8 cellular contexts compared by ENCODE assay signal in the genomic region with DNA sequence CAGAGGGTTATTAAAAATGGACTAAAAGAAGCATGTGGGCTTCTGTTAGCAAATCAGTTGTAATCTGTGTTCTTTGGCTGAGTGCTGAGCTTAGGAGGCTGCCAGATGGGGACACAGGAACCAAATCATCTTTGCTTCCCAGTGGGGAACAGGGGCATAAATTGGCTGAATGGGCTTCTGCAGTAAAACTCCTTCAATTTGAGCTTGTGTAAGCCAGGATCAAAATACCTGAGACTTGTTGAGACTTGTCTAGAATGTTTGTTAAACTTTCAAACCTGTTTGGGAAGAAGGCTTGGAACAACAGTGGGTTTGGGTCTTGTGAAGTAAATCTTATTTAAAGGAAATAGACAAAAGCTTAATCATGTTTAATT. TPM values are rescaled to one million over a fixed set of nuclear protein-coding genes. Genes with fewer than 3 reads are reported as not detected.
DNase-seq lines count a peak whose midpoint lies in the region; ATAC-seq and TF ChIP-seq lines count a peak whose summit lies in the region.

No MANE protein-coding gene starts in this region.

- TF ChIP-seq EP300 in ovary (IDR thresholded peaks at IDR 0.05) = no peak

- H3K9me2 ChIP-seq in GM23248 (ENCODE audit: insufficient read depth) = no peaks in the 10 kb centered on the region

- H3K9me3 Mint-ChIP-seq in endodermal cell = no peaks in the 10 kb centered on the region

- in situ Hi-C loops in GM23248 (cut with MboI) = no loop called here

- no peaks in the 10 kb centered on the region for H4K20me1 ChIP-seq in GM23248 (ENCODE audit: insufficient read depth)

- no peak overlapping the region for H3K4me3 Mint-ChIP-seq in endodermal cell

- H3K9ac ChIP-seq in GM23248 (peak overlapping the region; percentile 62), endodermal cell (ENCODE audit: extremely low read depth, low read length, poor library complexity, severe bottlenecking) (no peak overlapping the region), skeletal muscle satellite cell (ENCODE audit: low read depth, low read length) (peak overlapping the region; percentile 72)

- no peak overlapping the region for H3K4me3 ChIP-seq in GM23248
- no peak overlapping the region for H3K4me3 ChIP-seq in endodermal cell (ENCODE audit: low read length)
- peak overlapping the region; percentile 31 for H3K4me3 ChIP-seq in skeletal muscle satellite cell (ENCODE audit: low read length)
- no peak overlapping the region for H3K4me3 ChIP-seq in ovary

- H3K27me3 Mint-ChIP-seq in endodermal cell (ENCODE audit: insufficient read depth) = no peaks in the 10 kb centered on the region

- H3K9me3 ChIP-seq in GM23248 (ENCODE audit: low read depth) = no peaks in the 10 kb centered on the region
- H3K9me3 ChIP-seq in endodermal cell (ENCODE audit: control insufficient read depth, low read length) = no peaks in the 10 kb centered on the region
- H3K9me3 ChIP-seq in skeletal muscle satellite cell (replicated peaks; ENCODE audit: low read length) = no peaks in the 10 kb centered on the region
- H3K9me3 ChIP-seq in ovary = no peaks in the 10 kb centered on the region

- peak overlapping the region; percentile 60 for H2AFZ ChIP-seq in GM23248

- peak; percentile 44 for DNase-seq in GM23248
- peak; percentile 88 for DNase-seq in NCI-H748 treated with DMSO at 0.1 percent for 48 hours (lab: John Stamatoyannopoulos, UW)
- no peak for DNase-seq in endodermal cell
- no peak for DNase-seq in ovary
- DNase-seq in nucleus accumbens (lab: John Stamatoyannopoulos, UW) = no peak

- ATAC-seq in GM21423 (IDR thresholded peaks at IDR 0.05; ENCODE audit: unreplicated experiment) = no peak
- no peak for ATAC-seq in HG02938 (IDR thresholded peaks at IDR 0.05; ENCODE audit: unreplicated experiment)

- H3K36me3 Mint-ChIP-seq in endodermal cell (ENCODE audit: low read depth) = peaks cover 16% of the 10 kb centered on the region

- H3K4me2 ChIP-seq in GM23248 (ENCODE audit: unreplicated experiment) (no peak overlapping the region), skeletal muscle satellite cell (ENCODE audit: low read length) (peak overlapping the region; percentile 72)

- H3K27me3 ChIP-seq in GM23248 (replicated peaks; ENCODE audit: insufficient read depth) (no peaks in the 10 kb centered on the region), endodermal cell (ENCODE audit: control insufficient read depth, insufficient read depth, low read length, poor library complexity, severe bottlenecking) (no peaks in the 10 kb centered on the region), skeletal muscle satellite cell (ENCODE audit: control insufficient read depth, insufficient read depth, low read length) (no peaks in the 10 kb centered on the region), ovary (no peaks in the 10 kb centered on the region)

- no peak for TF ChIP-seq POLR2A in ovary (IDR thresholded peaks at IDR 0.05)

- peaks cover 20% of the 10 kb centered on the region for H3F3A ChIP-seq in GM23248 (ENCODE audit: insufficient read depth)

- H3K27ac Mint-ChIP-seq in endodermal cell = peak overlapping the region; percentile 66

- no peaks in the 10 kb centered on the region for H3K79me2 ChIP-seq in GM23248 (ENCODE audit: insufficient read depth)

- peaks cover 40% of the 10 kb centered on the region for H3K4me1 ChIP-seq in GM23248 (ENCODE audit: insufficient read depth)
- peaks cover 7% of the 10 kb centered on the region for H3K4me1 ChIP-seq in endodermal cell (ENCODE audit: control insufficient read depth, insufficient read depth, low read length)
- peaks cover 43% of the 10 kb centered on the region for H3K4me1 ChIP-seq in skeletal muscle satellite cell (ENCODE audit: control insufficient read depth, insufficient read depth, low read length)
- H3K4me1 ChIP-seq in ovary (ENCODE audit: insufficient read depth) = no peaks in the 10 kb centered on the region

- no peak for TF ChIP-seq CTCF in endodermal cell (conservative IDR thresholded peaks at IDR 0.05)
- no peak for TF ChIP-seq CTCF in ovary (IDR thresholded peaks at IDR 0.05)

- H3K36me3 ChIP-seq in GM23248 (ENCODE audit: low read depth) (no peaks in the 10 kb centered on the region), endodermal cell (ENCODE audit: control insufficient read depth, insufficient read depth, low read length) (peaks cover 6% of the 10 kb centered on the region), skeletal muscle satellite cell (ENCODE audit: insufficient read depth, low read length) (no peaks in the 10 kb centered on the region), ovary (no peaks in the 10 kb centered on the region)

- H3K4me1 Mint-ChIP-seq in endodermal cell = peaks cover 60% of the 10 kb centered on the region

- intact Hi-C loops in ovary (cut with DNase I) = no loop called here

- H3K27ac ChIP-seq in GM23248 (peak overlapping the region; percentile 79), endodermal cell (ENCODE audit: low read depth, low read length) (no peak overlapping the region), ovary (no peak overlapping the region)

RNA-seq across cellular contexts. Expression of a gene that starts 32.2 kb away (rescaled TPM):
- 9.9 and 14.8 TPM in 2 replicates for total RNA-seq in GM23248 (2014; rRNA removed; shearing (Covaris generic))
- polyA plus RNA-seq in GM23248 (2016; fragmentation: Nextera tagmentation; extraction: Ambion mirVana) (10.3 and 10.4 TPM in 2 replicates), ovary (10 to 100 TPM in 1 of 2 donors, 1 to 10 TPM in 1; 5.0 to 12.0 TPM)
- total RNA-seq in endodermal cell (10 to 100 TPM; 29.6 to 39.5 TPM), ovary (10 to 100 TPM in 1 of 7 donors, 1 to 10 TPM in 6; 1.4 to 14.6 (median 4.5) TPM)
- 16.1 TPM for polyA plus RNA-seq in endodermal cell (2013, experiment 1 of 2)
- polyA plus RNA-seq in endodermal cell (2013, experiment 2 of 2) = 14.5 TPM
- total RNA-seq in skeletal muscle satellite cell (2012; rRNA removed) = 20.5 and 25.1 TPM in 2 replicates

Comparison
In these comparisons a context has a peak if more than half of its experiments do, and no peak if none do; other contexts are left out.
1. DNase-seq: peak in GM23248 (single experiment) and NCI-H748 treated with DMSO at 0.1 percent for 48 hours (single experiment); none in endodermal cell (single experiment), ovary (0 of 5) and nucleus accumbens (0 of 56).